18 cellular contexts compared by ENCODE assay signal in genomic region chr6:55632953-55633352, GRCh38. TPM values are rescaled to one million over a fixed set of nuclear protein-coding genes. Genes with fewer than 3 reads are reported as not detected.
DNase-seq lines count a peak whose midpoint lies in the region; ATAC-seq, FAIRE-seq and TF ChIP-seq lines count a peak whose summit lies in the region.
"Had no signal": no experiment of that assay in that cellular context is flagged by ENCODE, and none has a peak within 500 bp of the region (broad histone marks: within the 10 kb centered on the region; RNA-seq: fewer than 3 reads in every experiment).

No MANE protein-coding gene starts in this region.

- intact Hi-C loops in sciatic nerve (cut with DNase I) = no loop called here

- peak; percentile 67 for ATAC-seq in foreskin keratinocyte
- ATAC-seq in HG02884 (IDR thresholded peaks at IDR 0.05; ENCODE audit: unreplicated experiment) = no peak
- ATAC-seq in sciatic nerve = no peak
- ATAC-seq: HepG2 had no signal

- H3K4me1 ChIP-seq in foreskin keratinocyte = peaks cover 6% of the 10 kb centered on the region

- no peak overlapping the region for H3K27ac ChIP-seq in foreskin keratinocyte
- H3K27ac ChIP-seq: C4-2B, KMS-11 had no signal

- no peak overlapping the region for H3K4me3 ChIP-seq in astrocyte of the spinal cord (ENCODE audit: low read depth, low read length)
- H3K4me3 ChIP-seq: HAP-1 had no signal

- TF ChIP-seq POLR2A in H54 (IDR thresholded peaks at IDR 0.05; ENCODE audit: low read depth, low read length) = no peak

- TF ChIP-seq CTCF in astrocyte of the spinal cord (IDR thresholded peaks at IDR 0.05; ENCODE audit: low read depth, low read length) (no peak), foreskin keratinocyte (conservative IDR thresholded peaks at IDR 0.05) (no peak)

- in situ Hi-C loops in astrocyte of the spinal cord (cut with HindIII; ENCODE audit: low sequenced_read_pairs) = no loop called here

- H3K27me3 ChIP-seq in foreskin keratinocyte = no peaks in the 10 kb centered on the region

- peak; percentile 78 for FAIRE-seq in H54 (lab: Jason Lieb, UNC)
- FAIRE-seq: HepG2 had no signal

- no peak for DNase-seq in H54 (ENCODE audit: insufficient read length, low spot score)
- peak; percentile 9 for DNase-seq in NCI-H226
- peak; percentile 32 for DNase-seq in astrocyte of the spinal cord (ENCODE audit: low read depth, low spot score)
- DNase-seq in foreskin keratinocyte = peak in 1 of 2 donors; percentile 57
- DNase-seq in sciatic nerve (ENCODE audit: low spot score) = no peak
- no peak for DNase-seq in iPS-NIHi7 (ENCODE audit: extremely low spot score)
- DNase-seq in mesenteric fat pad (ENCODE audit: low spot score) = no peak
- DNase-seq: MM.1S, NCI-H1092 treated with DMSO at 0.1 percent for 48 hours, NCI-H2081 treated with DMSO at 0.1 percent for 48 hours, NCI-H524, SHP77 treated with DMSO at 0.1 percent for 48 hours had no signal

RNA-seq across cellular contexts. Expression of gene HMGCLL1, which starts 54.0 kb away (rescaled TPM):
- total RNA-seq in foreskin keratinocyte (not detected in 2 replicates), sciatic nerve (3.8 TPM), mesenteric fat pad (0.29 TPM)
- 0.04 TPM in 1 of 2 replicates, not detected in the other for polyA plus RNA-seq in foreskin keratinocyte
- total RNA-seq: A673, HepG2 had no signal
- polyA plus RNA-seq: HepG2 had no signal

Comparison
In these comparisons a context has a peak if more than half of its experiments do, and no peak if none do; other contexts are left out.
1. DNase-seq: peak in NCI-H226 (single experiment) and astrocyte of the spinal cord (single experiment); none in H54 (single experiment), sciatic nerve (single experiment), iPS-NIHi7 (single experiment) and mesenteric fat pad (single experiment).